1 cellular context compared by ENCODE assay signal in the genomic region with DNA sequence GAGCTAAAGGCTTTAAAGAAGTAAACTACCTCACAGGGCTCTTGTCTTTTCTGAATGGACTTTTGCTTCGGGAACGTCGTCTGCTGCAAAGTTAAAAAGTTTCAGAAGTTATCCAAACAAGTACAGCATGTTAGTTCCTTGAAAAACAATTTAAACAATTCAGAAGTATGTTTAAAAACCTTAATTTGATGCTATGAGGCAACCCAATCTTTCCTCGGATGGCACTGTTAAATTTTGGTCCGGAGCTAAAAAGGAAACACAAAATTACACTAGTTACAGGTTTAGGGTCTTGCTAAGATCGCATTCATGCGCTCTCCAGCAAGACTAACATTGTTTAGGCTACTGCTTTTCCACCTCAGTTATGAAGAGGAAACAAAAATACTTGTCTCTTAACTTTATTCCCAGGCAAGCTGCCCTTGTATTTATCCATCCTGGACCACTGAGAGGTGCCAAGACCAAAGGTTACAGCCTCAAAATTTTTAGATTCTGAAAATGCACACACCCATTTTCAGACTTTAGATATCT.
TF ChIP-seq lines count a peak whose summit lies in the region.

No MANE protein-coding gene starts in this region.

TF ChIP-seq in HepG2, 621 proteins besides CTCF, POLR2A, EP300 and RAD21 (continues in another document):
- TF ChIP-seq GLI4 (CRISPR knock-in tag; IDR thresholded peaks at IDR 0.05; ENCODE audit: borderline replicate concordance) (no peak), NBN (conservative IDR thresholded peaks at IDR 0.05) (no peak), SP2 (CRISPR knock-in tag; IDR thresholded peaks at IDR 0.05) (no peak), YEATS4 (CRISPR knock-in tag; IDR thresholded peaks at IDR 0.05; ENCODE audit: borderline replicate concordance) (no peak), ZNF660 (CRISPR knock-in tag; IDR thresholded peaks at IDR 0.05; ENCODE audit: borderline replicate concordance, low read depth) (no peak), DRAP1 (CRISPR knock-in tag; IDR thresholded peaks at IDR 0.05) (no peak), ARNTL (CRISPR knock-in tag; IDR thresholded peaks at IDR 0.05) (no peak), GFI1 (CRISPR knock-in tag; IDR thresholded peaks at IDR 0.05; ENCODE audit: borderline replicate concordance) (no peak), LRRFIP1 (CRISPR knock-in tag; conservative IDR thresholded peaks at IDR 0.05) (no peak), CEBPB (IDR thresholded peaks at IDR 0.05; ENCODE audit: borderline replicate concordance, low read depth, low read length) (no peak), ZSCAN5A (CRISPR knock-in tag; IDR thresholded peaks at IDR 0.05; ENCODE audit: borderline replicate concordance) (0 out of 2 replicates have a peak, but pooled peaks have one; percentile 20), ZFY (CRISPR knock-in tag; IDR thresholded peaks at IDR 0.05) (no peak), PAF1 (CRISPR knock-in tag; IDR thresholded peaks at IDR 0.05) (peak; percentile 68; the same call in 1 of the 2 replicates), TOPORS (CRISPR knock-in tag; IDR thresholded peaks at IDR 0.05) (0 out of 2 replicates have a peak, but pooled peaks have one; percentile 35), ZBTB1 (CRISPR knock-in tag; IDR thresholded peaks at IDR 0.05; ENCODE audit: borderline replicate concordance) (no peak), NR2F6 (IDR thresholded peaks at IDR 0.05) (no peak), NR2F6 (CRISPR knock-in tag; IDR thresholded peaks at IDR 0.05) (no peak), ZNF841 (CRISPR knock-in tag; IDR thresholded peaks at IDR 0.05; ENCODE audit: borderline replicate concordance) (no peak), REPIN1 (CRISPR knock-in tag; IDR thresholded peaks at IDR 0.05; ENCODE audit: borderline replicate concordance, low read depth) (0 out of 2 replicates have a peak, but pooled peaks have one; percentile 33), ZNF546 (CRISPR knock-in tag; conservative IDR thresholded peaks at IDR 0.05) (no peak), SMYD3 (CRISPR knock-in tag; IDR thresholded peaks at IDR 0.05) (0 out of 2 replicates have a peak, but pooled peaks have one; percentile 36), DR1 (CRISPR knock-in tag; IDR thresholded peaks at IDR 0.05) (no peak), SP5 (CRISPR knock-in tag; IDR thresholded peaks at IDR 0.05; ENCODE audit: borderline replicate concordance, low read depth) (no peak), TFDP2 (CRISPR knock-in tag; IDR thresholded peaks at IDR 0.05) (no peak), ZNF878 (CRISPR knock-in tag; IDR thresholded peaks at IDR 0.05) (no peak), ZMYM3 (CRISPR knock-in tag; IDR thresholded peaks at IDR 0.05) (no peak), ZSCAN12 (CRISPR knock-in tag; IDR thresholded peaks at IDR 0.05) (no peak), ZNF431 (CRISPR knock-in tag; IDR thresholded peaks at IDR 0.05; ENCODE audit: borderline replicate concordance, low read depth) (no peak), ZKSCAN8 (CRISPR knock-in tag; IDR thresholded peaks at IDR 0.05; ENCODE audit: borderline replicate concordance) (no peak), RELA (CRISPR knock-in tag; IDR thresholded peaks at IDR 0.05) (no peak), ZSCAN31 (CRISPR knock-in tag; IDR thresholded peaks at IDR 0.05; ENCODE audit: low read depth) (no peak), SALL2 (CRISPR knock-in tag; IDR thresholded peaks at IDR 0.05) (no peak), ADNP (CRISPR knock-in tag; IDR thresholded peaks at IDR 0.05) (no peak), ZNF816 (CRISPR knock-in tag; IDR thresholded peaks at IDR 0.05; ENCODE audit: borderline replicate concordance) (no peak), U2AF1 (optimal IDR thresholded peaks at IDR 0.05; ENCODE audit: low read depth, low read length) (no peak), RBFOX2 (IDR thresholded peaks at IDR 0.05; ENCODE audit: low read depth, low read length) (peak; percentile 80), HOXD1 (CRISPR knock-in tag; IDR thresholded peaks at IDR 0.05) (no peak), POLR2G (IDR thresholded peaks at IDR 0.05; ENCODE audit: low read depth, low read length) (peak; percentile 61), FOSL2 (CRISPR knock-in tag; IDR thresholded peaks at IDR 0.05) (no peak), HNRNPK (IDR thresholded peaks at IDR 0.05; ENCODE audit: low read depth, low read length, poor library complexity, severe bottlenecking) (no peak), ZNF761 (CRISPR knock-in tag; conservative IDR thresholded peaks at IDR 0.05) (no peak), TEAD3 (CRISPR knock-in tag; optimal IDR thresholded peaks at IDR 0.05; ENCODE audit: borderline replicate concordance) (no peak), NFYC (CRISPR knock-in tag; IDR thresholded peaks at IDR 0.05) (no peak), TARDBP (CRISPR knock-in tag; IDR thresholded peaks at IDR 0.05) (peak; percentile 64; the same call in 1 of the 2 replicates), SNRNP70 (IDR thresholded peaks at IDR 0.05; ENCODE audit: low read depth, low read length) (no peak), SRSF4 (IDR thresholded peaks at IDR 0.05; ENCODE audit: low read depth, low read length, poor library complexity, severe bottlenecking) (no peak)
- TF ChIP-seq, protein P1, sequence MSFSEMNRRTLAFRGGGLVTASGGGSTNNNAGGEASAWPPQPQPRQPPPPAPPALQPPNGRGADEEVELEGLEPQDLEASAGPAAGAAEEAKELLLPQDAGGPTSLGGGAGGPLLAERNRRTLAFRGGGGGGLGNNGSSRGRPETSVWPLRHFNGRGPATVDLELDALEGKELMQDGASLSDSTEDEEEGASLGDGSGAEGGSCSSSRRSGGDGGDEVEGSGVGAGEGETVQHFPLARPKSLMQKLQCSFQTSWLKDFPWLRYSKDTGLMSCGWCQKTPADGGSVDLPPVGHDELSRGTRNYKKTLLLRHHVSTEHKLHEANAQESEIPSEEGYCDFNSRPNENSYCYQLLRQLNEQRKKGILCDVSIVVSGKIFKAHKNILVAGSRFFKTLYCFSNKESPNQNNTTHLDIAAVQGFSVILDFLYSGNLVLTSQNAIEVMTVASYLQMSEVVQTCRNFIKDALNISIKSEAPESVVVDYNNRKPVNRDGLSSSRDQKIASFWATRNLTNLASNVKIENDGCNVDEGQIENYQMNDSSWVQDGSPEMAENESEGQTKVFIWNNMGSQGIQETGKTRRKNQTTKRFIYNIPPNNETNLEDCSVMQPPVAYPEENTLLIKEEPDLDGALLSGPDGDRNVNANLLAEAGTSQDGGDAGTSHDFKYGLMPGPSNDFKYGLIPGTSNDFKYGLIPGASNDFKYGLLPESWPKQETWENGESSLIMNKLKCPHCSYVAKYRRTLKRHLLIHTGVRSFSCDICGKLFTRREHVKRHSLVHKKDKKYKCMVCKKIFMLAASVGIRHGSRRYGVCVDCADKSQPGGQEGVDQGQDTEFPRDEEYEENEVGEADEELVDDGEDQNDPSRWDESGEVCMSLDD (CRISPR knock-in tag; IDR thresholded peaks at IDR 0.05; ENCODE audit: borderline replicate concordance), result no peak
- TF ChIP-seq, protein P2, sequence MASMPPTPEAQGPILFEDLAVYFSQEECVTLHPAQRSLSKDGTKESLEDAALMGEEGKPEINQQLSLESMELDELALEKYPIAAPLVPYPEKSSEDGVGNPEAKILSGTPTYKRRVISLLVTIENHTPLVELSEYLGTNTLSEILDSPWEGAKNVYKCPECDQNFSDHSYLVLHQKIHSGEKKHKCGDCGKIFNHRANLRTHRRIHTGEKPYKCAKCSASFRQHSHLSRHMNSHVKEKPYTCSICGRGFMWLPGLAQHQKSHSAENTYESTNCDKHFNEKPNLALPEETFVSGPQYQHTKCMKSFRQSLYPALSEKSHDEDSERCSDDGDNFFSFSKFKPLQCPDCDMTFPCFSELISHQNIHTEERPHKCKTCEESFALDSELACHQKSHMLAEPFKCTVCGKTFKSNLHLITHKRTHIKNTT (CRISPR knock-in tag; IDR thresholded peaks at IDR 0.05), result no peak
- TF ChIP-seq, protein P3, sequence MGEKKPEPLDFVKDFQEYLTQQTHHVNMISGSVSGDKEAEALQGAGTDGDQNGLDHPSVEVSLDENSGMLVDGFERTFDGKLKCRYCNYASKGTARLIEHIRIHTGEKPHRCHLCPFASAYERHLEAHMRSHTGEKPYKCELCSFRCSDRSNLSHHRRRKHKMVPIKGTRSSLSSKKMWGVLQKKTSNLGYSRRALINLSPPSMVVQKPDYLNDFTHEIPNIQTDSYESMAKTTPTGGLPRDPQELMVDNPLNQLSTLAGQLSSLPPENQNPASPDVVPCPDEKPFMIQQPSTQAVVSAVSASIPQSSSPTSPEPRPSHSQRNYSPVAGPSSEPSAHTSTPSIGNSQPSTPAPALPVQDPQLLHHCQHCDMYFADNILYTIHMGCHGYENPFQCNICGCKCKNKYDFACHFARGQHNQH (CRISPR knock-in tag; IDR thresholded peaks at IDR 0.05), result no peak
- TF ChIP-seq, protein P4, sequence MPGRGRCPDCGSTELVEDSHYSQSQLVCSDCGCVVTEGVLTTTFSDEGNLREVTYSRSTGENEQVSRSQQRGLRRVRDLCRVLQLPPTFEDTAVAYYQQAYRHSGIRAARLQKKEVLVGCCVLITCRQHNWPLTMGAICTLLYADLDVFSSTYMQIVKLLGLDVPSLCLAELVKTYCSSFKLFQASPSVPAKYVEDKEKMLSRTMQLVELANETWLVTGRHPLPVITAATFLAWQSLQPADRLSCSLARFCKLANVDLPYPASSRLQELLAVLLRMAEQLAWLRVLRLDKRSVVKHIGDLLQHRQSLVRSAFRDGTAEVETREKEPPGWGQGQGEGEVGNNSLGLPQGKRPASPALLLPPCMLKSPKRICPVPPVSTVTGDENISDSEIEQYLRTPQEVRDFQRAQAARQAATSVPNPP (CRISPR knock-in tag; IDR thresholded peaks at IDR 0.05), result 0 out of 2 replicates have a peak, but pooled peaks have one; percentile 43
- TF ChIP-seq, protein P5, sequence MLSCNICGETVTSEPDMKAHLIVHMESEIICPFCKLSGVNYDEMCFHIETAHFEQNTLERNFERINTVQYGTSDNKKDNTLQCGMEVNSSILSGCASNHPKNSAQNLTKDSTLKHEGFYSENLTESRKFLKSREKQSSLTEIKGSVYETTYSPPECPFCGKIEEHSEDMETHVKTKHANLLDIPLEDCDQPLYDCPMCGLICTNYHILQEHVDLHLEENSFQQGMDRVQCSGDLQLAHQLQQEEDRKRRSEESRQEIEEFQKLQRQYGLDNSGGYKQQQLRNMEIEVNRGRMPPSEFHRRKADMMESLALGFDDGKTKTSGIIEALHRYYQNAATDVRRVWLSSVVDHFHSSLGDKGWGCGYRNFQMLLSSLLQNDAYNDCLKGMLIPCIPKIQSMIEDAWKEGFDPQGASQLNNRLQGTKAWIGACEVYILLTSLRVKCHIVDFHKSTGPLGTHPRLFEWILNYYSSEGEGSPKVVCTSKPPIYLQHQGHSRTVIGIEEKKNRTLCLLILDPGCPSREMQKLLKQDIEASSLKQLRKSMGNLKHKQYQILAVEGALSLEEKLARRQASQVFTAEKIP (CRISPR knock-in tag; IDR thresholded peaks at IDR 0.05; ENCODE audit: borderline replicate concordance), result no peak
- TF ChIP-seq, protein P6, sequence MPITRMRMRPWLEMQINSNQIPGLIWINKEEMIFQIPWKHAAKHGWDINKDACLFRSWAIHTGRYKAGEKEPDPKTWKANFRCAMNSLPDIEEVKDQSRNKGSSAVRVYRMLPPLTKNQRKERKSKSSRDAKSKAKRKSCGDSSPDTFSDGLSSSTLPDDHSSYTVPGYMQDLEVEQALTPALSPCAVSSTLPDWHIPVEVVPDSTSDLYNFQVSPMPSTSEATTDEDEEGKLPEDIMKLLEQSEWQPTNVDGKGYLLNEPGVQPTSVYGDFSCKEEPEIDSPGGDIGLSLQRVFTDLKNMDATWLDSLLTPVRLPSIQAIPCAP (CRISPR knock-in tag; IDR thresholded peaks at IDR 0.05; ENCODE audit: low read depth), result no peak
- TF ChIP-seq, protein P7, sequence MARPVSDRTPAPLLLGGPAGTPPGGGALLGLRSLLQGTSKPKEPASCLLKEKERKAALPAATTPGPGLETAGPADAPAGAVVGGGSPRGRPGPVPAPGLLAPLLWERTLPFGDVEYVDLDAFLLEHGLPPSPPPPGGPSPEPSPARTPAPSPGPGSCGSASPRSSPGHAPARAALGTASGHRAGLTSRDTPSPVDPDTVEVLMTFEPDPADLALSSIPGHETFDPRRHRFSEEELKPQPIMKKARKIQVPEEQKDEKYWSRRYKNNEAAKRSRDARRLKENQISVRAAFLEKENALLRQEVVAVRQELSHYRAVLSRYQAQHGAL (CRISPR knock-in tag; IDR thresholded peaks at IDR 0.05; ENCODE audit: not compliant biosample characterization), result no peak
